28 cellular contexts compared by ENCODE assay signal in the genomic region with DNA sequence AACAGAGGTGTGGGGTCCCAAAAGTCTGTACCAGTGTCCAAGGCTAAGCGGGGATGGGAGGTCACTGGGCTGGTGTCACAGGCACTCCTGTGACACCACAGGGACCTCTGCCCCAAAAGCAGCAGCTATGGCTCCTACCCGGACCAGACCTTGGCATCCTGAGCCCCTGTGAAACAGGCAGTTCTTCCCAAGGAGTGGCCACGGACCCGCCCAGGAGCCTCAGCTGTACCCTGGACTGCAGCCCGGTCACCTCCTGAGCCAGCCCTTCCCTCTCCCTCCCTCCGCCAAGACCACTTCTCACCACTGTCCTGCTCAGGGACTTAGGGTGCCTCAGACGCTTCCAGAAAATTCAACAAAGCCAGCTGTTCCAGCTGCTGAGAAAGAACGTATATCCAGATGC. TPM values are rescaled to one million over a fixed set of nuclear protein-coding genes. Genes with fewer than 3 reads are reported as not detected.
"Had no signal": no experiment of that assay in that cellular context is flagged by ENCODE, and none has a peak within 500 bp of the region (broad histone marks: within the 10 kb centered on the region; RNA-seq: fewer than 3 reads in every experiment).

No MANE protein-coding gene starts in this region.

- H3K4me2 ChIP-seq: neural progenitor cell had no signal

- H2AFZ ChIP-seq: neural progenitor cell had no signal

- ATAC-seq: left lobe of liver; natural killer cell treated with Interleukin-12 subunit alpha and Interleukin-12 subunit beta and Interleukin-15 and Interleukin-18, amount 100 ng/mL, for 72 hours; psoas muscle; right cardiac atrium; stimulated activated memory B cell treated with anti-CD40 and anti-IgM and Interleukin-4, amounts not matched to agents 10 μg/mL and 1 μg/mL and 100 μg/mL, for 72 hours; stimulated activated naive CD8-positive, alpha-beta T cell treated with anti-CD3 and anti-CD28 coated beads, Interleukin-15, Interleukin-2, amounts not matched to agents 100 U/mL and 50 U/mL, for 24 hours had no signal

- H3K4me3 ChIP-seq: coronary artery, esophagus squamous epithelium, lung, neural progenitor cell, ovary, psoas muscle, sigmoid colon, thoracic aorta, tibial nerve, upper lobe of left lung had no signal

- DNase-seq: dermis blood vessel endothelial cell; effector memory CD4-positive, alpha-beta T cell; erythroblast; esophagus squamous epithelium; foreskin melanocyte; glutamatergic neuron; hypothalamus; immature natural killer cell; islet precursor cell; naive B cell; nucleus accumbens; ovary; psoas muscle; sigmoid colon; stimulated activated CD4-positive, alpha-beta T cell treated with anti-CD3 and anti-CD28 coated beads, Interleukin-4, amount 100 ng/mL, for 4 hours; stimulated activated naive CD8-positive, alpha-beta T cell treated with anti-CD3 and anti-CD28 coated beads, Interleukin-15, Interleukin-2, amounts not matched to agents 100 U/mL and 50 U/mL, for 24 hours; substantia nigra; upper lobe of left lung had no signal

- H3K27me3 ChIP-seq: esophagus squamous epithelium, neural progenitor cell, ovary, sigmoid colon, tibial nerve, upper lobe of left lung had no signal

- H3K36me3 ChIP-seq: neural progenitor cell, ovary had no signal

- H3K4me1 ChIP-seq: neural progenitor cell, psoas muscle had no signal

- H3K27ac ChIP-seq: coronary artery, esophagus squamous epithelium, neural progenitor cell, ovary, psoas muscle, sigmoid colon, thoracic aorta, tibial nerve, upper lobe of left lung had no signal

- H3K9me3 ChIP-seq: esophagus squamous epithelium, ovary, psoas muscle, sigmoid colon, thoracic aorta, tibial nerve, upper lobe of left lung had no signal

- H3K9ac ChIP-seq: neural progenitor cell had no signal

RNA-seq across cellular contexts. Expression of gene P2RX1, which starts 56.4 kb away (rescaled TPM):
- total RNA-seq: dermis blood vessel endothelial cell, renal cortical epithelial cell had no signal
